ENCODE assay signal across 9 cellular contexts in the genomic region with DNA sequence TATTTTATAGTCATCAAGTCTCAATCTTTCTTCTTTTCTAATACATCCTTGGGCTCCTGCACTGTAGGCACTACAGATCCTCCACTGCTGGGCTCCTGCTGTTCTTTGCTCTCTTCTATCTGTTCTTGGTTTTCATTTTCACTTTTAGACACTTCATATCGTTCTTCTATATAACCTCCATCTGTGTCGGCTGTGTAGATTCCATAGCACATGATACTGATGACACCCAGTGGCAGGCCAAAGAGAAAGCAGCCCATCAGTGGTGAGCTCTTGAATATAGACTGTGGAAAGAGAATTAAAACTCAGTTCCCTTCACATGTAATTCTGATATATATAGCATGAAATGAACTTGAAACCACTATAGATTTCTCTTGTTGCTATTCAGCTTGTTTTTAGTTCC. TPM values are rescaled to one million over a fixed set of nuclear protein-coding genes. Genes with fewer than 3 reads are reported as not detected.
A peak's percentile ranks its signal among the peaks of the same experiment; 100 is the strongest.
DNase-seq lines count a peak whose midpoint lies in the region; ATAC-seq and TF ChIP-seq lines count a peak whose summit lies in the region.
"Had no signal": no experiment of that assay in that cellular context is flagged by ENCODE, and none has a peak within 500 bp of the region (broad histone marks: within the 10 kb centered on the region; RNA-seq: fewer than 3 reads in every experiment).

No MANE protein-coding gene starts in this region.

- no peak overlapping the region for H3K4me3 Mint-ChIP-seq in activated CD4-positive, alpha-beta T cell treated with anti-CD3 and anti-CD28 coated beads, Interleukin-2, amount 10 ng/mL, durations not matched to agents 7 days and 5 days

- CTCF ChIA-PET in activated CD4-positive, alpha-beta T cell treated with anti-CD3 and anti-CD28 coated beads, Interleukin-2, amount 10 ng/mL, durations not matched to agents 7 days and 5 days (lab: Charles Lee): interaction anchor here (1.4 kb wide), 1 partner anchor 16 kb away, joined by 3 read pairs; no protein-coding TSS in a partner anchor

- no peaks in the 10 kb centered on the region for H3K27me3 Mint-ChIP-seq in activated CD4-positive, alpha-beta T cell treated with anti-CD3 and anti-CD28 coated beads, Interleukin-2, amount 10 ng/mL, durations not matched to agents 7 days and 5 days

- intact Hi-C loops in cardiac septum (cut with DNase I): no loop called here

- H3K27ac Mint-ChIP-seq in activated CD4-positive, alpha-beta T cell treated with anti-CD3 and anti-CD28 coated beads, Interleukin-2, amount 10 ng/mL, durations not matched to agents 7 days and 5 days: no peak overlapping the region

- TF ChIP-seq CTCF in GM10266 (IDR thresholded peaks at IDR 0.05; ENCODE audit: control insufficient read depth, insufficient read depth, low read depth, missing control alignments): peak; percentile 16

- ATAC-seq in GM21360 (IDR thresholded peaks at IDR 0.05; ENCODE audit: unreplicated experiment): peak; percentile 38
- peak; percentile 98 for ATAC-seq in HG03432 (IDR thresholded peaks at IDR 0.05; ENCODE audit: unreplicated experiment)
- no peak for ATAC-seq in HG03457 (IDR thresholded peaks at IDR 0.05; ENCODE audit: unreplicated experiment)

- no peak for DNase-seq in GM10266 (ENCODE audit: extremely low spot score)
- DNase-seq in fibroblast of gingiva (ENCODE audit: low read depth): peak; percentile 16
- DNase-seq in stimulated activated CD8-positive, alpha-beta memory T cell treated with anti-CD3 and anti-CD28 coated beads, Interleukin-4, amount 100 ng/mL, for 48 hours: no peak
- no peak for DNase-seq in activated CD4-positive, alpha-beta T cell treated with anti-CD3 and anti-CD28 coated beads, Interleukin-2, amount 10 ng/mL, durations not matched to agents 7 days and 5 days
- no peak for DNase-seq in cardiac septum (ENCODE audit: low spot score)
- DNase-seq: posterior cingulate gyrus had no signal

- H3K4me1 Mint-ChIP-seq in activated CD4-positive, alpha-beta T cell treated with anti-CD3 and anti-CD28 coated beads, Interleukin-2, amount 10 ng/mL, durations not matched to agents 7 days and 5 days: peaks cover 4% of the 10 kb centered on the region

- H3K36me3 Mint-ChIP-seq in activated CD4-positive, alpha-beta T cell treated with anti-CD3 and anti-CD28 coated beads, Interleukin-2, amount 10 ng/mL, durations not matched to agents 7 days and 5 days (ENCODE audit: low read depth): peaks cover 40% of the 10 kb centered on the region

- H3K9me3 Mint-ChIP-seq in activated CD4-positive, alpha-beta T cell treated with anti-CD3 and anti-CD28 coated beads, Interleukin-2, amount 10 ng/mL, durations not matched to agents 7 days and 5 days: no peaks in the 10 kb centered on the region

- POLR2A ChIA-PET in activated CD4-positive, alpha-beta T cell treated with anti-CD3 and anti-CD28 coated beads, Interleukin-2, amount 10 ng/mL, durations not matched to agents 7 days and 5 days (lab: Charles Lee): no interaction called here

RNA-seq across cellular contexts. Expression of a gene that starts 38.0 kb away (rescaled TPM):
- total RNA-seq in activated CD4-positive, alpha-beta T cell treated with anti-CD3 and anti-CD28 coated beads, Interleukin-2, amount 10 ng/mL, durations not matched to agents 7 days and 5 days: 10 to 100 TPM; 63.3 to 66.1 TPM
- 33.2 TPM for total RNA-seq in cardiac septum
